26 cellular contexts compared by ENCODE assay signal in genomic region chr19:38500450-38500849, GRCh38.
"Had no signal": no experiment of that assay in that cellular context is flagged by ENCODE, and none has a peak within 500 bp of the region (broad histone marks: within the 10 kb centered on the region; RNA-seq: fewer than 3 reads in every experiment).

No MANE protein-coding gene starts in this region.

- H3K9me3 ChIP-seq: left lung, lower lobe of right lung, neutrophil, ovary, tibial nerve, uterus had no signal

- H3K27ac ChIP-seq: left lung, lower lobe of right lung, neutrophil, ovary, skin epidermis, tibial nerve, uterus had no signal

- FAIRE-seq: islet of Langerhans, kidney had no signal

- H3K4me1 ChIP-seq: left lung, lower lobe of right lung, tibial nerve, uterus had no signal

- H3K36me3 ChIP-seq: left lung, lower lobe of right lung, neutrophil, ovary, tibial nerve, uterus had no signal

- DNase-seq: hypothalamus; immature natural killer cell; kidney; left colon; left lung; lower lobe of right lung; mammary epithelial cell; mesenchymal stem cell; naive thymus-derived CD8-positive, alpha-beta T cell; occipital lobe; ovary; retina; right cardiac atrium; stimulated activated CD4-positive, alpha-beta T cell treated with anti-CD3 and anti-CD28 coated beads, Interleukin-12 subunit alpha, Interleukin-12 subunit beta, amount 100 ng/mL, for 4 hours; stimulated activated CD4-positive, alpha-beta T cell treated with anti-CD3 and anti-CD28 coated beads, Interleukin-15, amount 100 ng/mL, for 24 hours; stimulated activated CD4-positive, alpha-beta T cell treated with anti-CD3 and anti-CD28 coated beads, Interleukin-2, amount 100 ng/mL, for 24 hours; stimulated activated CD4-positive, alpha-beta T cell treated with anti-CD3 and anti-CD28 coated beads, Interleukin-4, amount 100 ng/mL, for 1 hour; stimulated activated naive CD4-positive, alpha-beta T cell; stimulated activated naive CD8-positive, alpha-beta T cell treated with anti-CD3 and anti-CD28 coated beads, Interleukin-15, amount 100 ng/mL, for 72 hours; substantia nigra; uterus had no signal

- H3K27me3 ChIP-seq: neutrophil, ovary, tibial nerve, uterus had no signal

- ATAC-seq: left colon; left lung; lower lobe of right lung; naive thymus-derived CD8-positive, alpha-beta T cell; right cardiac atrium; sciatic nerve; stimulated activated naive CD8-positive, alpha-beta T cell treated with anti-CD3 and anti-CD28 coated beads, Interleukin-15, amount 100 ng/mL, for 72 hours had no signal

- H3K4me3 ChIP-seq: left lung, lower lobe of right lung, ovary, skin epidermis, tibial nerve, uterus had no signal
